In the genomic region with DNA sequence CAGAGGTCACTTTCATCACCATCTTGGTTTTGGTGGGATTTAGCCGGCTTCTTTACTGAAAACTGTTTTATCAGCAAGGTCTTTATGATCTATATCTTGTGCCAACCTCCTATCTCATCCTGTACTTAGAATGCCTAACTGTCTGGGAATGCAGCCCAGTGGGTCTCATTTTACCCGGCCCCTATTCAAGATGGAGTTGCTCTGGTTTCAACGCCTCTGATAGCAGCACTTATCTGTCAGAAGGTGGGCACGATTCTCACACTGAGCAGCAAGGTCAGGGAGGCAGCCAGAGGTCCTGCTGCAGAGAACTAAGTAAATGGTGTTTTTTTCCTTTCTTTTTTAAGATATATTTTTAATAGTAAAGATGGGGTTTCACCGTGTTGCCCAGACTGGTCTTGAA, we compare ENCODE assay signal across 1 cellular context.
TF ChIP-seq lines count a peak whose summit lies in the region.

No MANE protein-coding gene starts in this region.

TF ChIP-seq in K562, 482 proteins besides CTCF, POLR2A, EP300 and RAD21 (continued from another document and continues in another):
- TF ChIP-seq, protein P1, sequence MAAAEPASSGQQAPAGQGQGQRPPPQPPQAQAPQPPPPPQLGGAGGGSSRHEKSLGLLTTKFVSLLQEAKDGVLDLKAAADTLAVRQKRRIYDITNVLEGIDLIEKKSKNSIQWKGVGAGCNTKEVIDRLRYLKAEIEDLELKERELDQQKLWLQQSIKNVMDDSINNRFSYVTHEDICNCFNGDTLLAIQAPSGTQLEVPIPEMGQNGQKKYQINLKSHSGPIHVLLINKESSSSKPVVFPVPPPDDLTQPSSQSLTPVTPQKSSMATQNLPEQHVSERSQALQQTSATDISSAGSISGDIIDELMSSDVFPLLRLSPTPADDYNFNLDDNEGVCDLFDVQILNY (CRISPR knock-in tag; IDR thresholded peaks at IDR 0.05): no peak
- TF ChIP-seq PHTF2 (CRISPR knock-in tag; IDR thresholded peaks at IDR 0.05) (no peak), ZBTB17 (CRISPR knock-in tag; IDR thresholded peaks at IDR 0.05) (peak; percentile 57; the same call in 1 of the 2 replicates), HLTF (IDR thresholded peaks at IDR 0.05) (no peak), ZC3H8 (IDR thresholded peaks at IDR 0.05) (no peak), MCM5 (IDR thresholded peaks at IDR 0.05; ENCODE audit: low read depth) (no peak), SMAD3 (CRISPR knock-in tag; conservative IDR thresholded peaks at IDR 0.05) (peak; percentile 92), DACH1 (IDR thresholded peaks at IDR 0.05; ENCODE audit: partially characterized antibody) (no peak), CHD1 (IDR thresholded peaks at IDR 0.05; ENCODE audit: low read length) (no peak), STAT5A (IDR thresholded peaks at IDR 0.05; ENCODE audit: borderline replicate concordance, low read length) (no peak), MEF2A (IDR thresholded peaks at IDR 0.05; ENCODE audit: control insufficient read depth, low read depth, low read length) (no peak), IFI16 (CRISPR knock-in tag; IDR thresholded peaks at IDR 0.05) (no peak), OTX1 (CRISPR knock-in tag; IDR thresholded peaks at IDR 0.05) (peak; percentile 73; the same call in 1 of the 2 replicates), CBX8 (IDR thresholded peaks at IDR 0.05; ENCODE audit: borderline replicate concordance, extremely low read depth, low read depth, low read length, poor library complexity, severe bottlenecking) (no peak), SRSF1 (IDR thresholded peaks at IDR 0.05; ENCODE audit: low read depth, low read length) (no peak), MTF1 (CRISPR knock-in tag; IDR thresholded peaks at IDR 0.05; ENCODE audit: borderline replicate concordance) (no peak), NCOR1 (IDR thresholded peaks at IDR 0.05) (no peak), KDM5B (IDR thresholded peaks at IDR 0.05; ENCODE audit: insufficient replicate concordance, low read depth, low read length) (no peak), MECOM (CRISPR knock-in tag; IDR thresholded peaks at IDR 0.05) (peak; percentile 79; the same call in 1 of the 2 replicates), DNMT1 (IDR thresholded peaks at IDR 0.05) (no peak), SLC30A9 (CRISPR knock-in tag; IDR thresholded peaks at IDR 0.05) (no peak), PPARD (CRISPR knock-in tag; IDR thresholded peaks at IDR 0.05) (no peak), SMC3 (conservative IDR thresholded peaks at IDR 0.05; ENCODE audit: insufficient read depth, low read depth, low read length) (no peak), CBX5 (IDR thresholded peaks at IDR 0.05; ENCODE audit: borderline replicate concordance, low read depth) (no peak), ZKSCAN8 (CRISPR knock-in tag; IDR thresholded peaks at IDR 0.05) (peak; percentile 79), IRF2 (CRISPR knock-in tag; IDR thresholded peaks at IDR 0.05) (no peak), KLF16 (IDR thresholded peaks at IDR 0.05) (no peak), FIP1L1 (IDR thresholded peaks at IDR 0.05; ENCODE audit: low read depth, low read length, poor library complexity, severe bottlenecking) (no peak), ZNF589 (CRISPR knock-in tag; IDR thresholded peaks at IDR 0.05; ENCODE audit: low read depth) (peak; percentile 96), SMARCA5 (IDR thresholded peaks at IDR 0.05) (no peak), PTTG1 (tag; IDR thresholded peaks at IDR 0.05; ENCODE audit: low read depth) (peak; percentile 92), MEF2D (tag; conservative IDR thresholded peaks at IDR 0.05; ENCODE audit: low read depth) (peak; percentile 90), CXXC5 (CRISPR knock-in tag; IDR thresholded peaks at IDR 0.05) (peak; percentile 52; the same call in 1 of the 2 replicates), MIER1 (IDR thresholded peaks at IDR 0.05; ENCODE audit: low read depth) (no peak), FOXA1 (IDR thresholded peaks at IDR 0.05; ENCODE audit: borderline replicate concordance) (no peak), RNF2 (IDR thresholded peaks at IDR 0.05) (no peak), POLR3A (IDR thresholded peaks at IDR 0.05; ENCODE audit: borderline replicate concordance, extremely low read depth, insufficient read depth, insufficient read length) (no peak), ERF (CRISPR knock-in tag; IDR thresholded peaks at IDR 0.05) (0 out of 2 replicates have a peak, but pooled peaks have one; percentile 79), TEAD4 (IDR thresholded peaks at IDR 0.05; ENCODE audit: low read length) (no peak), TEAD4 (CRISPR knock-in tag; IDR thresholded peaks at IDR 0.05; ENCODE audit: borderline replicate concordance) (no peak), TGIF2 (CRISPR knock-in tag; IDR thresholded peaks at IDR 0.05) (no peak), ELF2 (CRISPR knock-in tag; IDR thresholded peaks at IDR 0.05) (no peak), STAT5B (CRISPR knock-in tag; IDR thresholded peaks at IDR 0.05) (peak; percentile 74; the same call in 1 of the 2 replicates), PHB (CRISPR knock-in tag; IDR thresholded peaks at IDR 0.05) (no peak), ZNF263 (CRISPR knock-in tag; IDR thresholded peaks at IDR 0.05; ENCODE audit: borderline replicate concordance) (no peak), SIRT6 (IDR thresholded peaks at IDR 0.05; ENCODE audit: low read depth, low read length) (no peak), SETDB1 (IDR thresholded peaks at IDR 0.05; ENCODE audit: low read length) (no peak), U2AF1 (optimal IDR thresholded peaks at IDR 0.05; ENCODE audit: low read depth, low read length) (no peak), ZNF347 (CRISPR knock-in tag; IDR thresholded peaks at IDR 0.05; ENCODE audit: low read depth) (no peak), FOXK2 (conservative IDR thresholded peaks at IDR 0.05 in 1 of 2, IDR thresholded peaks at IDR 0.05 in 1 of 2; ENCODE audit: low read depth in 2 of 2) (no peak), ZFP1 (CRISPR knock-in tag; IDR thresholded peaks at IDR 0.05) (no peak), CBFA2T2 (conservative IDR thresholded peaks at IDR 0.05) (no peak)
- TF ChIP-seq, protein P2, sequence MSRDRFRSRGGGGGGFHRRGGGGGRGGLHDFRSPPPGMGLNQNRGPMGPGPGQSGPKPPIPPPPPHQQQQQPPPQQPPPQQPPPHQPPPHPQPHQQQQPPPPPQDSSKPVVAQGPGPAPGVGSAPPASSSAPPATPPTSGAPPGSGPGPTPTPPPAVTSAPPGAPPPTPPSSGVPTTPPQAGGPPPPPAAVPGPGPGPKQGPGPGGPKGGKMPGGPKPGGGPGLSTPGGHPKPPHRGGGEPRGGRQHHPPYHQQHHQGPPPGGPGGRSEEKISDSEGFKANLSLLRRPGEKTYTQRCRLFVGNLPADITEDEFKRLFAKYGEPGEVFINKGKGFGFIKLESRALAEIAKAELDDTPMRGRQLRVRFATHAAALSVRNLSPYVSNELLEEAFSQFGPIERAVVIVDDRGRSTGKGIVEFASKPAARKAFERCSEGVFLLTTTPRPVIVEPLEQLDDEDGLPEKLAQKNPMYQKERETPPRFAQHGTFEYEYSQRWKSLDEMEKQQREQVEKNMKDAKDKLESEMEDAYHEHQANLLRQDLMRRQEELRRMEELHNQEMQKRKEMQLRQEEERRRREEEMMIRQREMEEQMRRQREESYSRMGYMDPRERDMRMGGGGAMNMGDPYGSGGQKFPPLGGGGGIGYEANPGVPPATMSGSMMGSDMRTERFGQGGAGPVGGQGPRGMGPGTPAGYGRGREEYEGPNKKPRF (IDR thresholded peaks at IDR 0.05; ENCODE audit: low read depth, low read length): no peak
- TF ChIP-seq, protein P3, sequence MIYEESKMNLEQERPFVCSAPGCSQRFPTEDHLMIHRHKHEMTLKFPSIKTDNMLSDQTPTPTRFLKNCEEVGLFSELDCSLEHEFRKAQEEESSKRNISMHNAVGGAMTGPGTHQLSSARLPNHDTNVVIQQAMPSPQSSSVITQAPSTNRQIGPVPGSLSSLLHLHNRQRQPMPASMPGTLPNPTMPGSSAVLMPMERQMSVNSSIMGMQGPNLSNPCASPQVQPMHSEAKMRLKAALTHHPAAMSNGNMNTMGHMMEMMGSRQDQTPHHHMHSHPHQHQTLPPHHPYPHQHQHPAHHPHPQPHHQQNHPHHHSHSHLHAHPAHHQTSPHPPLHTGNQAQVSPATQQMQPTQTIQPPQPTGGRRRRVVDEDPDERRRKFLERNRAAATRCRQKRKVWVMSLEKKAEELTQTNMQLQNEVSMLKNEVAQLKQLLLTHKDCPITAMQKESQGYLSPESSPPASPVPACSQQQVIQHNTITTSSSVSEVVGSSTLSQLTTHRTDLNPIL (CRISPR knock-in tag; IDR thresholded peaks at IDR 0.05): no peak
- TF ChIP-seq, protein P4, sequence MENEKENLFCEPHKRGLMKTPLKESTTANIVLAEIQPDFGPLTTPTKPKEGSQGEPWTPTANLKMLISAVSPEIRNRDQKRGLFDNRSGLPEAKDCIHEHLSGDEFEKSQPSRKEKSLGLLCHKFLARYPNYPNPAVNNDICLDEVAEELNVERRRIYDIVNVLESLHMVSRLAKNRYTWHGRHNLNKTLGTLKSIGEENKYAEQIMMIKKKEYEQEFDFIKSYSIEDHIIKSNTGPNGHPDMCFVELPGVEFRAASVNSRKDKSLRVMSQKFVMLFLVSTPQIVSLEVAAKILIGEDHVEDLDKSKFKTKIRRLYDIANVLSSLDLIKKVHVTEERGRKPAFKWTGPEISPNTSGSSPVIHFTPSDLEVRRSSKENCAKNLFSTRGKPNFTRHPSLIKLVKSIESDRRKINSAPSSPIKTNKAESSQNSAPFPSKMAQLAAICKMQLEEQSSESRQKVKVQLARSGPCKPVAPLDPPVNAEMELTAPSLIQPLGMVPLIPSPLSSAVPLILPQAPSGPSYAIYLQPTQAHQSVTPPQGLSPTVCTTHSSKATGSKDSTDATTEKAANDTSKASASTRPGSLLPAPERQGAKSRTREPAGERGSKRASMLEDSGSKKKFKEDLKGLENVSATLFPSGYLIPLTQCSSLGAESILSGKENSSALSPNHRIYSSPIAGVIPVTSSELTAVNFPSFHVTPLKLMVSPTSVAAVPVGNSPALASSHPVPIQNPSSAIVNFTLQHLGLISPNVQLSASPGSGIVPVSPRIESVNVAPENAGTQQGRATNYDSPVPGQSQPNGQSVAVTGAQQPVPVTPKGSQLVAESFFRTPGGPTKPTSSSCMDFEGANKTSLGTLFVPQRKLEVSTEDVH (IDR thresholded peaks at IDR 0.05; ENCODE audit: low read depth, partially characterized antibody): no peak
- TF ChIP-seq, protein P5, sequence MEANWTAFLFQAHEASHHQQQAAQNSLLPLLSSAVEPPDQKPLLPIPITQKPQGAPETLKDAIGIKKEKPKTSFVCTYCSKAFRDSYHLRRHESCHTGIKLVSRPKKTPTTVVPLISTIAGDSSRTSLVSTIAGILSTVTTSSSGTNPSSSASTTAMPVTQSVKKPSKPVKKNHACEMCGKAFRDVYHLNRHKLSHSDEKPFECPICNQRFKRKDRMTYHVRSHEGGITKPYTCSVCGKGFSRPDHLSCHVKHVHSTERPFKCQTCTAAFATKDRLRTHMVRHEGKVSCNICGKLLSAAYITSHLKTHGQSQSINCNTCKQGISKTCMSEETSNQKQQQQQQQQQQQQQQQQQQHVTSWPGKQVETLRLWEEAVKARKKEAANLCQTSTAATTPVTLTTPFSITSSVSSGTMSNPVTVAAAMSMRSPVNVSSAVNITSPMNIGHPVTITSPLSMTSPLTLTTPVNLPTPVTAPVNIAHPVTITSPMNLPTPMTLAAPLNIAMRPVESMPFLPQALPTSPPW (CRISPR knock-in tag; IDR thresholded peaks at IDR 0.05): 0 out of 2 replicates have a peak, but pooled peaks have one; percentile 17
- TF ChIP-seq, protein P6, sequence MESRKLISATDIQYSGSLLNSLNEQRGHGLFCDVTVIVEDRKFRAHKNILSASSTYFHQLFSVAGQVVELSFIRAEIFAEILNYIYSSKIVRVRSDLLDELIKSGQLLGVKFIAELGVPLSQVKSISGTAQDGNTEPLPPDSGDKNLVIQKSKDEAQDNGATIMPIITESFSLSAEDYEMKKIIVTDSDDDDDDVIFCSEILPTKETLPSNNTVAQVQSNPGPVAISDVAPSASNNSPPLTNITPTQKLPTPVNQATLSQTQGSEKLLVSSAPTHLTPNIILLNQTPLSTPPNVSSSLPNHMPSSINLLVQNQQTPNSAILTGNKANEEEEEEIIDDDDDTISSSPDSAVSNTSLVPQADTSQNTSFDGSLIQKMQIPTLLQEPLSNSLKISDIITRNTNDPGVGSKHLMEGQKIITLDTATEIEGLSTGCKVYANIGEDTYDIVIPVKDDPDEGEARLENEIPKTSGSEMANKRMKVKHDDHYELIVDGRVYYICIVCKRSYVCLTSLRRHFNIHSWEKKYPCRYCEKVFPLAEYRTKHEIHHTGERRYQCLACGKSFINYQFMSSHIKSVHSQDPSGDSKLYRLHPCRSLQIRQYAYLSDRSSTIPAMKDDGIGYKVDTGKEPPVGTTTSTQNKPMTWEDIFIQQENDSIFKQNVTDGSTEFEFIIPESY (CRISPR knock-in tag; IDR thresholded peaks at IDR 0.05): no peak
- TF ChIP-seq, protein P7, sequence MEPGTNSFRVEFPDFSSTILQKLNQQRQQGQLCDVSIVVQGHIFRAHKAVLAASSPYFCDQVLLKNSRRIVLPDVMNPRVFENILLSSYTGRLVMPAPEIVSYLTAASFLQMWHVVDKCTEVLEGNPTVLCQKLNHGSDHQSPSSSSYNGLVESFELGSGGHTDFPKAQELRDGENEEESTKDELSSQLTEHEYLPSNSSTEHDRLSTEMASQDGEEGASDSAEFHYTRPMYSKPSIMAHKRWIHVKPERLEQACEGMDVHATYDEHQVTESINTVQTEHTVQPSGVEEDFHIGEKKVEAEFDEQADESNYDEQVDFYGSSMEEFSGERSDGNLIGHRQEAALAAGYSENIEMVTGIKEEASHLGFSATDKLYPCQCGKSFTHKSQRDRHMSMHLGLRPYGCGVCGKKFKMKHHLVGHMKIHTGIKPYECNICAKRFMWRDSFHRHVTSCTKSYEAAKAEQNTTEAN (CRISPR knock-in tag; IDR thresholded peaks at IDR 0.05): no peak
